In genomic region chr2:172790404-172790803, GRCh38 we compare ENCODE assay signal across 23 cellular contexts. TPM values are rescaled to one million over a fixed set of nuclear protein-coding genes. Genes with fewer than 3 reads are reported as not detected.
DNase-seq lines count a peak whose midpoint lies in the region; FAIRE-seq and TF ChIP-seq lines count a peak whose summit lies in the region.
"Had no signal": no experiment of that assay in that cellular context is flagged by ENCODE, and none has a peak within 500 bp of the region (broad histone marks: within the 10 kb centered on the region; RNA-seq: fewer than 3 reads in every experiment).

No MANE protein-coding gene starts in this region.

- H3K4me3 ChIP-seq in AG10803 (ENCODE audit: low read length) (no peak overlapping the region), bronchial epithelial cell (ENCODE audit: low read depth, low read length) (no peak overlapping the region), H7 (ENCODE audit: insufficient read depth, low read depth, low read length) (no peak overlapping the region)
- H3K4me3 ChIP-seq: HAP-1, left lung, tibial nerve had no signal

- in situ Hi-C loops in G401 (cut with HindIII; ENCODE audit: low sequenced_read_pairs) = no loop called here

- H3K9me3 Mint-ChIP-seq in activated T-helper 1 cell treated with anti-CD3 and anti-CD28 coated beads, Interleukin-12 subunit alpha, Interleukin-12 subunit beta, Interleukin-2, Interleukin-4 antibody, amounts not matched to agents 30 ng/mL and 10 ng/mL and 1 ng/mL, durations not matched to agents 14 hours and 24 hours and 36 hours = no peaks in the 10 kb centered on the region
- H3K9me3 Mint-ChIP-seq: activated CD4-positive, alpha-beta T cell treated with anti-CD3 and anti-CD28 coated beads, Interleukin-2, amount 10 ng/mL, durations not matched to agents 24 days and 14 days; activated naive CD8-positive, alpha-beta T cell treated with anti-CD3 and anti-CD28 coated beads for 36 hours; activated T-helper 17 cell treated with anti-CD3 and anti-CD28 coated beads, Interleukin-2, amount 50 U/mL, for 72 hours; stimulated activated naive CD8-positive, alpha-beta T cell treated with anti-CD3 and anti-CD28 coated beads, Interleukin-15, Interleukin-2, amounts not matched to agents 100 ng/mL and 50 ng/mL, for 24 hours had no signal

- TF ChIP-seq CTCF in AG10803 (conservative IDR thresholded peaks at IDR 0.05; ENCODE audit: low read length) (no peak), bronchial epithelial cell (IDR thresholded peaks at IDR 0.05; ENCODE audit: insufficient read depth, low read length, severe bottlenecking) (no peak)

- no peak overlapping the region for H3K4me3 Mint-ChIP-seq in activated T-helper 1 cell treated with anti-CD3 and anti-CD28 coated beads, Interleukin-12 subunit alpha, Interleukin-12 subunit beta, Interleukin-2, Interleukin-4 antibody, amounts not matched to agents 30 ng/mL and 10 ng/mL and 1 ng/mL, durations not matched to agents 14 hours and 24 hours and 36 hours
- H3K4me3 Mint-ChIP-seq: activated CD4-positive, alpha-beta T cell treated with anti-CD3 and anti-CD28 coated beads, Interleukin-2, amount 10 ng/mL, durations not matched to agents 24 days and 14 days; activated naive CD8-positive, alpha-beta T cell treated with anti-CD3 and anti-CD28 coated beads for 36 hours; activated T-helper 17 cell treated with anti-CD3 and anti-CD28 coated beads, Interleukin-2, amount 50 U/mL, for 72 hours; stimulated activated naive CD8-positive, alpha-beta T cell treated with anti-CD3 and anti-CD28 coated beads, Interleukin-15, Interleukin-2, amounts not matched to agents 100 ng/mL and 50 ng/mL, for 24 hours had no signal

- no peak for FAIRE-seq in bronchial epithelial cell (lab: Jason Lieb, UNC)
- FAIRE-seq: GM18507 had no signal

- H3K27me3 Mint-ChIP-seq in activated T-helper 1 cell treated with anti-CD3 and anti-CD28 coated beads, Interleukin-12 subunit alpha, Interleukin-12 subunit beta, Interleukin-2, Interleukin-4 antibody, amounts not matched to agents 30 ng/mL and 10 ng/mL and 1 ng/mL, durations not matched to agents 14 hours and 24 hours and 36 hours (ENCODE audit: insufficient read depth) = peaks cover 2% of the 10 kb centered on the region

- intact Hi-C loops in activated T-helper 1 cell treated with anti-CD3 and anti-CD28 coated beads, Interleukin-12 subunit alpha, Interleukin-12 subunit beta, Interleukin-2, Interleukin-4 antibody, amounts not matched to agents 30 ng/mL and 10 ng/mL and 1 ng/mL, durations not matched to agents 14 hours and 24 hours and 36 hours (cut with micrococcal nuclease) = no loop called here

- no peaks in the 10 kb centered on the region for H3K27me3 ChIP-seq in bronchial epithelial cell (ENCODE audit: control insufficient read depth, insufficient read depth, low read length)
- no peaks in the 10 kb centered on the region for H3K27me3 ChIP-seq in H7 (ENCODE audit: control insufficient read depth, insufficient read depth, low read length)
- H3K27me3 ChIP-seq: left lung, tibial nerve had no signal

- no peaks in the 10 kb centered on the region for H3K4me1 Mint-ChIP-seq in activated T-helper 1 cell treated with anti-CD3 and anti-CD28 coated beads, Interleukin-12 subunit alpha, Interleukin-12 subunit beta, Interleukin-2, Interleukin-4 antibody, amounts not matched to agents 30 ng/mL and 10 ng/mL and 1 ng/mL, durations not matched to agents 14 hours and 24 hours and 36 hours (ENCODE audit: low read depth)
- H3K4me1 Mint-ChIP-seq: activated CD4-positive, alpha-beta T cell treated with anti-CD3 and anti-CD28 coated beads, Interleukin-2, amount 10 ng/mL, durations not matched to agents 24 days and 14 days; activated naive CD8-positive, alpha-beta T cell treated with anti-CD3 and anti-CD28 coated beads for 36 hours; activated T-helper 17 cell treated with anti-CD3 and anti-CD28 coated beads, Interleukin-2, amount 50 U/mL, for 72 hours had no signal

- H3K27ac Mint-ChIP-seq in activated T-helper 1 cell treated with anti-CD3 and anti-CD28 coated beads, Interleukin-12 subunit alpha, Interleukin-12 subunit beta, Interleukin-2, Interleukin-4 antibody, amounts not matched to agents 30 ng/mL and 10 ng/mL and 1 ng/mL, durations not matched to agents 14 hours and 24 hours and 36 hours = no peak overlapping the region
- H3K27ac Mint-ChIP-seq: activated CD4-positive, alpha-beta T cell treated with anti-CD3 and anti-CD28 coated beads, Interleukin-2, amount 10 ng/mL, durations not matched to agents 24 days and 14 days; activated naive CD8-positive, alpha-beta T cell treated with anti-CD3 and anti-CD28 coated beads for 36 hours; activated T-helper 17 cell treated with anti-CD3 and anti-CD28 coated beads, Interleukin-2, amount 50 U/mL, for 72 hours; stimulated activated naive CD8-positive, alpha-beta T cell treated with anti-CD3 and anti-CD28 coated beads, Interleukin-15, Interleukin-2, amounts not matched to agents 100 ng/mL and 50 ng/mL, for 24 hours had no signal

- no peaks in the 10 kb centered on the region for H3K36me3 ChIP-seq in bronchial epithelial cell (ENCODE audit: control insufficient read depth, insufficient read depth, low read length)
- H3K36me3 ChIP-seq in H7 (replicated peaks; ENCODE audit: control insufficient read depth, insufficient read depth, low read length) = no peaks in the 10 kb centered on the region
- H3K36me3 ChIP-seq: HAP-1, left lung, tibial nerve had no signal

- DNase-seq in AG10803 (ENCODE audit: low read depth) (peak; percentile 43), DMS 273 (lab: John Stamatoyannopoulos, UW; ENCODE audit: unreplicated experiment) (peak; percentile 82), NCI-H1694 treated with DMSO at 0.1 percent for 48 hours (lab: John Stamatoyannopoulos, UW) (peak; percentile 63), bronchial epithelial cell (ENCODE audit: low read depth) (peak; percentile 32), H7 (no peak), G401 (ENCODE audit: low spot score) (no peak)
- no peak for DNase-seq in activated T-helper 1 cell treated with anti-CD3 and anti-CD28 coated beads, Interleukin-12 subunit alpha, Interleukin-12 subunit beta, Interleukin-2, Interleukin-4 antibody, amounts not matched to agents 30 ng/mL and 10 ng/mL and 1 ng/mL, durations not matched to agents 14 hours and 24 hours and 36 hours (ENCODE audit: low spot score)
- DNase-seq: activated CD4-positive, alpha-beta T cell treated with anti-CD3 and anti-CD28 coated beads, Interleukin-2, amount 10 ng/mL, durations not matched to agents 24 days and 14 days; activated naive CD8-positive, alpha-beta T cell treated with anti-CD3 and anti-CD28 coated beads for 36 hours; AML-193; Caco-2; effector memory CD4-positive, alpha-beta T cell; EL; glutamatergic neuron; left lung; NCI-H187 treated with DMSO at 0.1 percent for 48 hours; stimulated activated CD4-positive, alpha-beta T cell treated with anti-CD3 and anti-CD28 coated beads, Interleukin-4, amount 100 ng/mL, for 24 hours; T-helper 1 cell had no signal

- no peaks in the 10 kb centered on the region for H3K36me3 Mint-ChIP-seq in activated T-helper 1 cell treated with anti-CD3 and anti-CD28 coated beads, Interleukin-12 subunit alpha, Interleukin-12 subunit beta, Interleukin-2, Interleukin-4 antibody, amounts not matched to agents 30 ng/mL and 10 ng/mL and 1 ng/mL, durations not matched to agents 14 hours and 24 hours and 36 hours (ENCODE audit: low read depth)
- H3K36me3 Mint-ChIP-seq: activated naive CD8-positive, alpha-beta T cell treated with anti-CD3 and anti-CD28 coated beads for 36 hours had no signal

RNA-seq across cellular contexts. Expression of gene RAPGEF4, which starts 54.8 kb away (rescaled TPM):
- 0.26 and 0.90 TPM in 2 replicates for total RNA-seq in bronchial epithelial cell
- total RNA-seq in H7 (2014; rRNA removed; shearing (Covaris generic)) = 0.69 and 0.78 TPM in 2 replicates
- total RNA-seq in activated T-helper 1 cell treated with anti-CD3 and anti-CD28 coated beads, Interleukin-12 subunit alpha, Interleukin-12 subunit beta, Interleukin-2, Interleukin-4 antibody, amounts not matched to agents 30 ng/mL and 10 ng/mL and 1 ng/mL, durations not matched to agents 14 hours and 24 hours and 36 hours = 0.31 and 0.42 TPM in 2 replicates
- total RNA-seq in G401 (2014; rRNA removed; shearing (Covaris generic)) = not detected in 2 replicates

Comparison
In these comparisons a context has a peak if more than half of its experiments do, and no peak if none do; other contexts are left out.
1. DNase-seq: peak in AG10803 (single experiment), DMS 273 (single experiment), NCI-H1694 treated with DMSO at 0.1 percent for 48 hours (single experiment) and bronchial epithelial cell (single experiment); none in H7 (single experiment), activated T-helper 1 cell treated with anti-CD3 and anti-CD28 coated beads, Interleukin-12 subunit alpha, Interleukin-12 subunit beta, Interleukin-2, Interleukin-4 antibody, amounts not matched to agents 30 ng/mL and 10 ng/mL and 1 ng/mL, durations not matched to agents 14 hours and 24 hours and 36 hours (single experiment) and G401 (single experiment).